In genomic region chr11:6132431-6132830, GRCh38 we compare ENCODE assay signal across 3 cellular contexts.
A peak's percentile ranks its signal among the peaks of the same experiment; 100 is the strongest.
TF ChIP-seq lines count a peak whose summit lies in the region.

No MANE protein-coding gene starts in this region.

TF ChIP-seq in A549, 52 proteins besides CTCF, POLR2A, EP300 and RAD21:
- TF ChIP-seq ZSCAN20 (CRISPR knock-in tag; IDR thresholded peaks at IDR 0.05) = no peak
- no peak for TF ChIP-seq ZFP36 (IDR thresholded peaks at IDR 0.05; ENCODE audit: borderline replicate concordance, partially characterized antibody)
- TF ChIP-seq MAFK (IDR thresholded peaks at IDR 0.05; ENCODE audit: partially characterized antibody) = peak; percentile 76
- no peak for TF ChIP-seq POLR2AphosphoS2 (conservative IDR thresholded peaks at IDR 0.05; ENCODE audit: low read length)

TF ChIP-seq in IMR-90, 13 proteins besides CTCF, POLR2A, EP300 and RAD21:
- TF ChIP-seq SMC3 (IDR thresholded peaks at IDR 0.05; ENCODE audit: low read depth, low read length) = no peak
- TF ChIP-seq MAFK (IDR thresholded peaks at IDR 0.05; ENCODE audit: low read depth, low read length) = peak; percentile 88
TF ChIP-seq in IMR-90: peak in this region for 1.

TF ChIP-seq in H1, 55 proteins besides CTCF, POLR2A, EP300 and RAD21:
- no peak for TF ChIP-seq TCF12 (IDR thresholded peaks at IDR 0.05; ENCODE audit: low read depth, low read length)
- TF ChIP-seq SP4 (IDR thresholded peaks at IDR 0.05; ENCODE audit: low read length) = no peak
- TF ChIP-seq E2F6 (IDR thresholded peaks at IDR 0.05) = no peak
- TF ChIP-seq MAFK (IDR thresholded peaks at IDR 0.05; ENCODE audit: low read depth, low read length) = peak; percentile 45; the same call in 1 of the 2 replicates
- no peak for TF ChIP-seq YY1 (IDR thresholded peaks at IDR 0.05; ENCODE audit: low read depth, low read length)
- TF ChIP-seq CEBPB (IDR thresholded peaks at IDR 0.05; ENCODE audit: low read depth, low read length) = no peak
- no peak for TF ChIP-seq BCL11A (IDR thresholded peaks at IDR 0.05; ENCODE audit: low read depth in 2 of 2, low read length in 2 of 2)
